10 cellular contexts compared by ENCODE assay signal in the genomic region with DNA sequence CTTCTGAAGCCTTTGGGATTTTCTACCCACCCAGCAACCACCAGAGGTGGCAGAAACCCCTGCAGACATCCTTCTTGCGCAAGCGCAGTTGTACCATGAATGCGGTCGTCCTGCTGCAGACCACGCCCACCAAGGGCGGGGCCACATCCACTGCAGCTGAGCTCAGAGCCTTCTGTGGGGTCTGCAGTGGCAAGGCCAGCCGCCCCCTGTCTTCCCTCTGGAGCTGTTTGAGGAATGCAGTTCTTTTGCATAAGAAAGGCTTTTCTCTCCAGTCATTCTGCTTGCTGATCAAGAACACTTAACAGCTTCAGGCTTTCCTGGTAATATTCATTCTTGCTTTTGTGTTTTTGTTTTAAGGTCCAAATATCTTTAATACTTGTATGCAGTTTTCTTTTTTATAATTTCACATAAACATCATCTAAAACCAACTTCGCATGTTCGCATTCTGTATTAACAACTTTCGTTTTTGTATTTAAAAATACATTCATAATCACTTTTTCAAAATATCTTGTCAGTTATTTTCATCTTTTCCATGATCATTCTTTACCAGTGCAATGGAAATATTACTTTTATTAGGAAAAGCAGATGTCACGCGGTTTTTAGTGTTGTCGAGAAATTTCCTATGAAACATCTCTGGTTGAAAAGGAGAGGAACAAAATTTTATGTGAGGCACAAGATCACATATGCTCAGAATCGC.
A peak's percentile ranks its signal among the peaks of the same experiment; 100 is the strongest.
DNase-seq lines count a peak whose midpoint lies in the region; ATAC-seq and TF ChIP-seq lines count a peak whose summit lies in the region.
"Had no signal": no experiment of that assay in that cellular context is flagged by ENCODE, and none has a peak within 500 bp of the region (broad histone marks: within the 10 kb centered on the region; RNA-seq: fewer than 3 reads in every experiment).

No MANE protein-coding gene starts in this region.

- peaks cover 5 to 6% of the 10 kb centered on the region in 2 donors for H3K9me3 Mint-ChIP-seq in activated naive CD4-positive, alpha-beta T cell treated with anti-CD3 and anti-CD28 coated beads, Interleukin-2, amount 50 U/mL, for 72 hours

- H3K9ac ChIP-seq in NT2/D1 (ENCODE audit: insufficient read length, low read depth): peak overlapping the region; percentile 67
- H3K9ac ChIP-seq: parathyroid adenoma had no signal

- peak; percentile 97 for DNase-seq in NT2/D1 (ENCODE audit: low read depth, low spot score)
- DNase-seq in epithelial cell of esophagus (ENCODE audit: low read depth): peak; percentile 33
- DNase-seq in left kidney (ENCODE audit: low read depth, low spot score): peak; percentile 88
- peak in 34 of 49 donors; percentile 1 to 65 (median 34) for DNase-seq in substantia nigra (lab: John Stamatoyannopoulos, UW)
- no peak for DNase-seq in effector memory CD4-positive, alpha-beta T cell
- no peak for DNase-seq in activated gamma-delta T cell (lab: John Stamatoyannopoulos, UW)
- no peak for DNase-seq in NCI-H1694 (lab: John Stamatoyannopoulos, UW)
- DNase-seq in activated naive CD4-positive, alpha-beta T cell treated with anti-CD3 and anti-CD28 coated beads, Interleukin-2, amount 50 U/mL, for 72 hours (ENCODE audit: low spot score in 2 of 2): no peak
- DNase-seq: immature natural killer cell had no signal

- H3K9me3 ChIP-seq in NT2/D1 (ENCODE audit: insufficient read depth, low read length): no peaks in the 10 kb centered on the region
- no peaks in the 10 kb centered on the region for H3K9me3 ChIP-seq in effector memory CD4-positive, alpha-beta T cell (ENCODE audit: control insufficient read depth, low read length)

- peak overlapping the region; percentile 40 for H3K4me3 ChIP-seq in NT2/D1 (ENCODE audit: insufficient read length, low read depth)
- H3K4me3 ChIP-seq in epithelial cell of esophagus (ENCODE audit: low read length): no peak overlapping the region
- H3K4me3 ChIP-seq in effector memory CD4-positive, alpha-beta T cell (ENCODE audit: insufficient read depth, low read depth, low read length, poor library complexity, severe bottlenecking): no peak overlapping the region

- H3K27ac Mint-ChIP-seq in activated naive CD4-positive, alpha-beta T cell treated with anti-CD3 and anti-CD28 coated beads, Interleukin-2, amount 50 U/mL, for 72 hours: no peak overlapping the region
- H3K27ac Mint-ChIP-seq: immature natural killer cell had no signal

- H3K27ac ChIP-seq in substantia nigra (ENCODE audit: low read depth, low read length, poor library complexity, severe bottlenecking): no peak overlapping the region
- no peak overlapping the region for H3K27ac ChIP-seq in effector memory CD4-positive, alpha-beta T cell (ENCODE audit: insufficient read depth, low read length, poor library complexity, severe bottlenecking)
- H3K27ac ChIP-seq: parathyroid adenoma had no signal

- no peaks in the 10 kb centered on the region for H3K27me3 ChIP-seq in NT2/D1 (ENCODE audit: insufficient read depth, insufficient read length)
- no peaks in the 10 kb centered on the region for H3K27me3 ChIP-seq in effector memory CD4-positive, alpha-beta T cell (replicated peaks; ENCODE audit: control insufficient read depth, insufficient read depth, low read length, poor library complexity, severe bottlenecking)

- TF ChIP-seq CTCF in epithelial cell of esophagus (IDR thresholded peaks at IDR 0.05; ENCODE audit: insufficient read depth, low read depth, low read length, missing control alignments): no peak

- H3K36me3 ChIP-seq in NT2/D1 (ENCODE audit: insufficient read depth, insufficient read length, low read length): no peaks in the 10 kb centered on the region
- H3K36me3 ChIP-seq in effector memory CD4-positive, alpha-beta T cell (ENCODE audit: control insufficient read depth, insufficient read depth, low read length): no peaks in the 10 kb centered on the region

- ATAC-seq in activated naive CD4-positive, alpha-beta T cell treated with anti-CD3 and anti-CD28 coated beads, Interleukin-2, amount 50 U/mL, for 72 hours: no peak

- H3K4me1 ChIP-seq in NT2/D1 (ENCODE audit: insufficient read depth, insufficient read length): no peaks in the 10 kb centered on the region
- H3K4me1 ChIP-seq in effector memory CD4-positive, alpha-beta T cell (ENCODE audit: control insufficient read depth, insufficient read depth, low read length, poor library complexity, severe bottlenecking): no peaks in the 10 kb centered on the region
- H3K4me1 ChIP-seq: parathyroid adenoma had no signal

- H3K36me3 Mint-ChIP-seq in activated naive CD4-positive, alpha-beta T cell treated with anti-CD3 and anti-CD28 coated beads, Interleukin-2, amount 50 U/mL, for 72 hours: peaks cover 0 to 8% of the 10 kb centered on the region in 2 donors
- H3K36me3 Mint-ChIP-seq: immature natural killer cell had no signal

Comparison
In these comparisons a context has a peak if more than half of its experiments do, and no peak if none do; other contexts are left out.
1. DNase-seq: peak in NT2/D1 (single experiment), epithelial cell of esophagus (single experiment), left kidney (single experiment) and substantia nigra (34 of 49); none in effector memory CD4-positive, alpha-beta T cell (0 of 3), activated gamma-delta T cell (single experiment), NCI-H1694 (single experiment) and activated naive CD4-positive, alpha-beta T cell treated with anti-CD3 and anti-CD28 coated beads, Interleukin-2, amount 50 U/mL, for 72 hours (0 of 2).